In the genomic region with DNA sequence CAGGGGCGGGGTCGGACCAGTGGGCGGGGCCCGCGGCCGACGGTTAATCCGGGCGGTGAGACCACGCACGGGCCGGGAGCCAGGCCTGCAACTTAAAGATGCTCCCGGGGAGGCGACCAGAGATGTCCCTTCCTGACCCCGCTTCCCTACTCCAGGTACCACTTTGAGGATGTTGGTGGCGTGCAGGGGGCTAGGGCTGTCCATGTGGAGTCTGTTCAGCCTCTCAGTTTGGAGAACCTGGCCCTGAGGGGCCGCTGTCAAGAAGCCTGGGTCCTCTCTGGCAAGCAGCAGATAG, we compare ENCODE assay signal across 8 cellular contexts. TPM values are rescaled to one million over a fixed set of nuclear protein-coding genes. Genes with fewer than 3 reads are reported as not detected.
DNase-seq lines count a peak whose midpoint lies in the region; ATAC-seq, FAIRE-seq and TF ChIP-seq lines count a peak whose summit lies in the region.

No MANE protein-coding gene starts in this region.

- H3K27ac Mint-ChIP-seq in astrocyte (ENCODE audit: unreplicated experiment): no peak overlapping the region

- no peaks in the 10 kb centered on the region for H3K27me3 Mint-ChIP-seq in astrocyte (ENCODE audit: low read depth, unreplicated experiment)

- TF ChIP-seq POLR2A in right lobe of liver (IDR thresholded peaks at IDR 0.05) (no peak), thyroid gland (IDR thresholded peaks at IDR 0.05) (no peak)

- H3K79me2 ChIP-seq in DND-41 (ENCODE audit: insufficient read depth, low read length) (peaks cover 29% of the 10 kb centered on the region), astrocyte (ENCODE audit: insufficient read depth, low read length) (peaks cover 6% of the 10 kb centered on the region)

- H3K4me3 ChIP-seq in DND-41 (ENCODE audit: low read depth in 1 of 2, low read length in 2 of 2) (peak overlapping the region; percentile 81 to 87), HUES64 (ENCODE audit: low read length) (peak overlapping the region; percentile 95), astrocyte (ENCODE audit: insufficient read depth, low read depth, low read length) (peak overlapping the region; percentile 97), right lobe of liver (peak overlapping the region; percentile 59 to 80 (median 62)), thyroid gland (replicated peaks in 1 of 3) (peak overlapping the region; percentile 11 to 75 (median 58))

- H3K36me3 Mint-ChIP-seq in astrocyte (ENCODE audit: low read depth, unreplicated experiment): no peaks in the 10 kb centered on the region

- no peaks in the 10 kb centered on the region for H4K20me1 ChIP-seq in DND-41 (ENCODE audit: insufficient read depth, low read length)
- no peaks in the 10 kb centered on the region for H4K20me1 ChIP-seq in astrocyte (ENCODE audit: insufficient read depth, low read length)

- ATAC-seq in DND-41 (ENCODE audit: insufficient read depth, low read depth): no peak; the same call in 2 of the 3 replicates
- ATAC-seq in right lobe of liver: no peak
- no peak for ATAC-seq in HG03135 (IDR thresholded peaks at IDR 0.05; ENCODE audit: unreplicated experiment)

- DNase-seq in DND-41 (no peak), astrocyte (ENCODE audit: low read depth) (no peak), right lobe of liver (no peak), thyroid gland (no peak), NCI-H345 (lab: John Stamatoyannopoulos, UW) (no peak), GF-D8 (lab: John Stamatoyannopoulos, UW) (no peak)

- H3K4me3 Mint-ChIP-seq in astrocyte (ENCODE audit: unreplicated experiment): peak overlapping the region; percentile 94

- H3K36me3 ChIP-seq in DND-41 (ENCODE audit: insufficient read depth, low read length) (peaks cover 13% of the 10 kb centered on the region), HUES64 (ENCODE audit: insufficient read depth, low read length) (no peaks in the 10 kb centered on the region), astrocyte (ENCODE audit: insufficient read depth, low read length) (no peaks in the 10 kb centered on the region), right lobe of liver (no peaks in the 10 kb centered on the region), thyroid gland (no peaks in the 10 kb centered on the region)

- peak overlapping the region; percentile 92 for H3K27ac ChIP-seq in DND-41 (ENCODE audit: low read length)
- no peak overlapping the region; the same call in 1 of the 2 replicates for H3K27ac ChIP-seq in HUES64 (ENCODE audit: low read depth, low read length)
- peak overlapping the region; percentile 90 for H3K27ac ChIP-seq in astrocyte (ENCODE audit: low read depth, low read length)
- peak overlapping the region; percentile 80 to 92 (median 85) for H3K27ac ChIP-seq in right lobe of liver
- peak overlapping the region; percentile 84 to 94 (median 87) for H3K27ac ChIP-seq in thyroid gland

- H3K9me3 ChIP-seq in DND-41 (ENCODE audit: insufficient read depth, low read length, severe bottlenecking): no peaks in the 10 kb centered on the region
- H3K9me3 ChIP-seq in HUES64 (ENCODE audit: insufficient read depth, low read depth, low read length): no peaks in the 10 kb centered on the region
- H3K9me3 ChIP-seq in astrocyte (ENCODE audit: insufficient read depth, low read depth, low read length): no peaks in the 10 kb centered on the region
- no peaks in the 10 kb centered on the region for H3K9me3 ChIP-seq in right lobe of liver
- no peaks in the 10 kb centered on the region for H3K9me3 ChIP-seq in thyroid gland

- H3K27me3 ChIP-seq in DND-41 (ENCODE audit: insufficient read depth, low read length, poor library complexity) (no peaks in the 10 kb centered on the region), HUES64 (ENCODE audit: insufficient read depth, low read length) (no peaks in the 10 kb centered on the region), astrocyte (ENCODE audit: insufficient read depth, low read length) (no peaks in the 10 kb centered on the region), right lobe of liver (no peaks in the 10 kb centered on the region), thyroid gland (no peaks in the 10 kb centered on the region)

- H3K4me1 ChIP-seq in DND-41 (ENCODE audit: insufficient read depth, low read length) (peaks cover 53% of the 10 kb centered on the region), HUES64 (ENCODE audit: insufficient read depth, low read length) (peaks cover 7% of the 10 kb centered on the region; the same call in 1 of the 2 replicates), astrocyte (ENCODE audit: insufficient read depth, low read length) (peaks cover 16% of the 10 kb centered on the region), right lobe of liver (peaks cover 0 to 44% (median 10%) of the 10 kb centered on the region in 4 donors), thyroid gland (peaks cover 15 to 31% of the 10 kb centered on the region in 2 donors)

- no peak for FAIRE-seq in astrocyte (lab: Jason Lieb, UNC)

- WGBS in HUES64: 6% methylated on average over 17 of the region's 17 CpGs
- no CpG with 5 or more reads among the region's 17 CpGs for WGBS in right lobe of liver (ENCODE audit: insufficient coverage, low coverage, low lambda C conversion rate, missing lambda C conversion rate)
- 21 to 23% methylated on average over 2 to 4 of the region's 17 CpGs for WGBS in thyroid gland, 2 donors

- H3K4me2 ChIP-seq in DND-41 (ENCODE audit: insufficient read depth, low read length) (peak overlapping the region; percentile 94), astrocyte (ENCODE audit: low read length) (peak overlapping the region; percentile 98)

- H3K9ac ChIP-seq in DND-41 (ENCODE audit: low read depth, low read length) (peak overlapping the region; percentile 82), HUES64 (ENCODE audit: low read depth, low read length) (peak overlapping the region; percentile 78; the same call in 1 of the 2 replicates), astrocyte (ENCODE audit: low read length) (peak overlapping the region; percentile 96)

- TF ChIP-seq CTCF in DND-41 (IDR thresholded peaks at IDR 0.05; ENCODE audit: borderline replicate concordance, extremely low read depth, low read length, poor library complexity, severe bottlenecking): no peak
- no peak for TF ChIP-seq CTCF in astrocyte (IDR thresholded peaks at IDR 0.05; ENCODE audit: insufficient read depth, low read depth, low read length)
- no peak for TF ChIP-seq CTCF in right lobe of liver (IDR thresholded peaks at IDR 0.05)
- TF ChIP-seq CTCF in thyroid gland (IDR thresholded peaks at IDR 0.05): no peak

- H3K9me3 Mint-ChIP-seq in astrocyte (ENCODE audit: unreplicated experiment): no peaks in the 10 kb centered on the region

- peaks cover 3% of the 10 kb centered on the region for H3K4me1 Mint-ChIP-seq in astrocyte (ENCODE audit: low read depth, unreplicated experiment)

- intact Hi-C loops in right lobe of liver (cut with DNase I) (no loop called here), thyroid gland (cut with DNase I) (no loop called here)

- peak overlapping the region; percentile 91 for H2AFZ ChIP-seq in DND-41 (ENCODE audit: low read depth, low read length)
- H2AFZ ChIP-seq in astrocyte (ENCODE audit: low read depth, low read length): peak overlapping the region; percentile 96

RNA-seq across cellular contexts. Expression of a gene that starts 0.6 kb away (rescaled TPM):
- 36.9 TPM for polyA plus RNA-seq in HUES64 (2013, experiment 1 of 2)
- 33.5 TPM for polyA plus RNA-seq in HUES64 (2013, experiment 2 of 2)
- total RNA-seq in astrocyte (14.1 and 16.1 TPM in 2 replicates), right lobe of liver (1 to 10 TPM; 4.7 to 9.5 (median 6.8) TPM), thyroid gland (10 to 100 TPM; 18.9 to 30.2 (median 22.4) TPM)

RNA-seq across cellular contexts. Expression of a gene that starts 6.2 kb away (rescaled TPM):
- 2.1 TPM for polyA plus RNA-seq in HUES64 (2013, experiment 1 of 2)
- polyA plus RNA-seq in HUES64 (2013, experiment 2 of 2): 2.5 TPM
- 2.1 and 2.8 TPM in 2 replicates for total RNA-seq in astrocyte
- 1 to 10 TPM in 4 of 6 experiments, under 1 TPM in 2; 0.49 to 3.0 (median 1.6) TPM for total RNA-seq in right lobe of liver
- 10 to 100 TPM in 1 of 4 donors, 1 to 10 TPM in 3; 2.9 to 12.7 (median 5.9) TPM for total RNA-seq in thyroid gland

RNA-seq across cellular contexts. Expression of a gene that starts 21.0 kb away (rescaled TPM):
- 0.25 TPM for polyA plus RNA-seq in HUES64 (2013, experiment 1 of 2)
- polyA plus RNA-seq in HUES64 (2013, experiment 2 of 2): 0.63 TPM
- total RNA-seq in astrocyte (0.23 TPM in 1 of 2 replicates, not detected in the other), right lobe of liver (10 to 100 TPM in 1 of 6 experiments, 1 to 10 TPM in 5; 1.6 to 12.2 (median 2.5) TPM), thyroid gland (1 to 10 TPM; 4.3 to 9.8 (median 6.8) TPM)

RNA-seq across cellular contexts. Expression of a gene that starts 40.0 kb away (rescaled TPM):
- polyA plus RNA-seq in HUES64 (2013, experiment 1 of 2): 63.3 TPM
- polyA plus RNA-seq in HUES64 (2013, experiment 2 of 2): 55.2 TPM
- 33.7 and 35.4 TPM in 2 replicates for total RNA-seq in astrocyte
- 10 to 100 TPM in 5 of 6 experiments, 1 to 10 TPM in 1; 10.0 to 21.0 (median 15.6) TPM for total RNA-seq in right lobe of liver
- 10 to 100 TPM; 14.8 to 39.5 (median 18.3) TPM for total RNA-seq in thyroid gland

RNA-seq across cellular contexts. Expression of a gene that starts 41.2 kb away (rescaled TPM):
- polyA plus RNA-seq in HUES64 (2013, experiment 1 of 2): 12.4 TPM
- 10.8 TPM for polyA plus RNA-seq in HUES64 (2013, experiment 2 of 2)
- 14.3 and 14.7 TPM in 2 replicates for total RNA-seq in astrocyte
- 10 to 100 TPM in 5 of 6 experiments, 1 to 10 TPM in 1; 8.5 to 29.1 (median 21.1) TPM for total RNA-seq in right lobe of liver
- 10 to 100 TPM; 19.2 to 40.3 (median 21.2) TPM for total RNA-seq in thyroid gland
